ENCODE assay signal across 16 cellular contexts in the genomic region with DNA sequence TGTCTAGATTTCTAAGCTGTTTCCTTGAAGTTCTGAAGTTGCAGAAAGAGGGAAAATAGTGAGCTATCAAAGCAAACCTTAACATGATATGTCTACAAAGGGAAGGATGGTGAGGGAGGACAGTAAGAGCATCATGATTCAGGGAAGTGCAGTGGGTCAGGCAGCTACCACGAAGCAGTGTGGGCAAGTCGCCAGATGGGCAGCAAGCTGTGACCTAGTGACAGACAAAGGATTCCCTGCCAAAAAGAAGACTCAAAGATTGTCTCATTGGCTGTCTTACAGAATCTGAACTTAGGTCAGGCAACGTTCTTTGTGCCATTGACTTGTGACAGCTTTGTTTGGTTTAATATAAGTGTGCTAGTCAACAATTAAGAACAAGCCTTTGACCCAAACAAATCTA.
DNase-seq lines count a peak whose midpoint lies in the region; ATAC-seq, FAIRE-seq and TF ChIP-seq lines count a peak whose summit lies in the region.
"Had no signal": no experiment of that assay in that cellular context is flagged by ENCODE, and none has a peak within 500 bp of the region (broad histone marks: within the 10 kb centered on the region; RNA-seq: fewer than 3 reads in every experiment).

No MANE protein-coding gene starts in this region.

- peaks cover 0 to 7% of the 10 kb centered on the region in 2 donors for H3K9me3 ChIP-seq in right atrium auricular region

- DNase-seq in Right ventricle myocardium inferior (ENCODE audit: missing footprints) (peak; percentile 67), right atrium auricular region (ENCODE audit: low spot score) (no peak), NCI-H1105 (lab: John Stamatoyannopoulos, UW) (peak; percentile 15), epithelial cell of proximal tubule (ENCODE audit: low read depth) (peak; percentile 46), renal cortical epithelial cell (ENCODE audit: low read depth) (peak; percentile 69), urothelium cell line (ENCODE audit: low spot score) (no peak), chondrocyte (ENCODE audit: low spot score) (no peak)
- DNase-seq: CD8-positive, alpha-beta T cell; MG63; NCI-H2081 treated with DMSO at 0.1 percent for 48 hours; NCI-H748 treated with DMSO at 0.1 percent for 48 hours; SW 1271 had no signal

- TF ChIP-seq CTCF in right atrium auricular region (IDR thresholded peaks at IDR 0.05) (no peak), epithelial cell of proximal tubule (conservative IDR thresholded peaks at IDR 0.05; ENCODE audit: low read depth, low read length) (no peak), chondrocyte (IDR thresholded peaks at IDR 0.05) (no peak)

- no peak for ATAC-seq in Right ventricle myocardium inferior
- ATAC-seq: CD8-positive, alpha-beta T cell; HepG2; Panc1 had no signal

- intact Hi-C loops in Right ventricle myocardium inferior (cut with DNase I), result no loop called here

- no peaks in the 10 kb centered on the region for H3K36me3 ChIP-seq in right atrium auricular region
- H3K36me3 ChIP-seq: MG63 had no signal

- H3K27ac Mint-ChIP-seq in chondrocyte (ENCODE audit: unreplicated experiment), result no peak overlapping the region
- H3K27ac Mint-ChIP-seq: CD8-positive, alpha-beta T cell had no signal

- peaks cover 16% of the 10 kb centered on the region for H3K27me3 Mint-ChIP-seq in chondrocyte (ENCODE audit: low read depth)

- H3K4me3 ChIP-seq in right atrium auricular region, result no peak overlapping the region
- no peak overlapping the region for H3K4me3 ChIP-seq in epithelial cell of proximal tubule (ENCODE audit: low read depth, low read length)
- H3K4me3 ChIP-seq: MG63 had no signal

- H3K27me3 ChIP-seq in right atrium auricular region, result no peaks in the 10 kb centered on the region

- no peaks in the 10 kb centered on the region for H3K4me1 Mint-ChIP-seq in chondrocyte (ENCODE audit: low read depth)

- FAIRE-seq in urothelium cell line (lab: Jason Lieb, UNC), result no peak
- FAIRE-seq: H1, HepG2 had no signal

- H3K36me3 Mint-ChIP-seq in chondrocyte (ENCODE audit: low read depth), result no peaks in the 10 kb centered on the region
- H3K36me3 Mint-ChIP-seq: CD8-positive, alpha-beta T cell had no signal

- H3K4me1 ChIP-seq in right atrium auricular region, result no peaks in the 10 kb centered on the region

- no peak overlapping the region for H3K4me3 Mint-ChIP-seq in chondrocyte (ENCODE audit: unreplicated experiment)
- H3K4me3 Mint-ChIP-seq: CD8-positive, alpha-beta T cell had no signal

- peaks cover 16% of the 10 kb centered on the region for H3K9me3 Mint-ChIP-seq in chondrocyte (ENCODE audit: low read depth)
- H3K9me3 Mint-ChIP-seq: CD8-positive, alpha-beta T cell had no signal

- no peak overlapping the region for H3K27ac ChIP-seq in right atrium auricular region
- H3K27ac ChIP-seq: KMS-11 had no signal

Comparison
In these comparisons a context has a peak if more than half of its experiments do, and no peak if none do; other contexts are left out.
1. DNase-seq: peak in Right ventricle myocardium inferior (single experiment), NCI-H1105 (single experiment), epithelial cell of proximal tubule (single experiment) and renal cortical epithelial cell (single experiment); none in right atrium auricular region (single experiment), urothelium cell line (single experiment) and chondrocyte (single experiment).